Comparison of ENCODE assay signal across 12 cellular contexts in the genomic region with DNA sequence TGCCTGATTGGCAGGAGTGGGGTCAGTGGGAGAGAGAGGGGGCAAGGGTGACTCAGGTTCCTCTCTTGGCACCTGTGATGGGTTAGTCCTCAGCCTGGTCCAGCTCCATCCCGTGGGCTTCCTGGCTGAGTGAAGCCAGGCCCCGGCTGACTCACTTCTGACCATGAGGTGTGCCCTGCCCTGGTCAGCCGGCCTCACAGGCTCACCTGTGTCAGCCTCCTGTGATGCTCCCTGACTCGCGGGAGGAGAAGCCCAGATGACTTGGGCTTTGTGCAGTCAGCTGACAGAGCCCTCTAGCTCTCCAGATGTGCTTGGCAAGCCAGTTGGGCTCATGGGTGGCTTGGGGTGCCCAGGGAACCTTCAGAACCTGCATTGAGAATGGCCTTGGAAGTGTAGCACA. TPM values are rescaled to one million over a fixed set of nuclear protein-coding genes. Genes with fewer than 3 reads are reported as not detected.
A peak's percentile ranks its signal among the peaks of the same experiment; 100 is the strongest.
DNase-seq lines count a peak whose midpoint lies in the region; ATAC-seq lines count a peak whose summit lies in the region.
"Had no signal": no experiment of that assay in that cellular context is flagged by ENCODE, and none has a peak within 500 bp of the region (broad histone marks: within the 10 kb centered on the region; RNA-seq: fewer than 3 reads in every experiment).

No MANE protein-coding gene starts in this region.

- peaks cover 7 to 13% of the 10 kb centered on the region in 2 donors for H3K4me1 Mint-ChIP-seq in effector memory CD8-positive, alpha-beta T cell (ENCODE audit: low read depth in 2 of 2)

- no peak overlapping the region for H2AFZ ChIP-seq in ACC112 (ENCODE audit: low read length, unreplicated experiment)

- H3K36me3 ChIP-seq in ACC112 (ENCODE audit: insufficient read depth, low read length): no peaks in the 10 kb centered on the region

- H3K4me3 ChIP-seq in ACC112 (ENCODE audit: low read depth, low read length): no peak overlapping the region

- ATAC-seq in GM18868 (IDR thresholded peaks at IDR 0.05; ENCODE audit: unreplicated experiment) (peak; percentile 23), HG03457 (IDR thresholded peaks at IDR 0.05; ENCODE audit: unreplicated experiment) (peak; percentile 15), sciatic nerve (no peak), Right ventricle myocardium inferior (no peak)
- ATAC-seq in effector memory CD8-positive, alpha-beta T cell (replicated peaks): no peak

- H3K27ac Mint-ChIP-seq in effector memory CD8-positive, alpha-beta T cell: peak overlapping the region; percentile 78 to 82
- H3K27ac Mint-ChIP-seq: progenitor cell of endocrine pancreas had no signal

- H3K36me3 Mint-ChIP-seq in effector memory CD8-positive, alpha-beta T cell (ENCODE audit: insufficient read depth): no peaks in the 10 kb centered on the region
- H3K36me3 Mint-ChIP-seq: T-cell had no signal

- intact Hi-C loops in sciatic nerve (cut with DNase I): no loop called here
- intact Hi-C loops in Right ventricle myocardium inferior (cut with DNase I): no loop called here

- H3K27me3 ChIP-seq in ACC112 (ENCODE audit: insufficient read depth, low read length): no peaks in the 10 kb centered on the region

- H3K4me3 Mint-ChIP-seq in effector memory CD8-positive, alpha-beta T cell: no peak overlapping the region
- H3K4me3 Mint-ChIP-seq: T-cell had no signal

- no peaks in the 10 kb centered on the region for H3K79me2 ChIP-seq in ACC112 (ENCODE audit: control insufficient read depth, insufficient read depth, low read length, unreplicated experiment)

- H3K4me1 ChIP-seq in ACC112 (ENCODE audit: control insufficient read depth, insufficient read depth, low read length, unreplicated experiment): peaks cover 22% of the 10 kb centered on the region

- H3K27me3 Mint-ChIP-seq in effector memory CD8-positive, alpha-beta T cell: no peaks in the 10 kb centered on the region
- H3K27me3 Mint-ChIP-seq: T-cell had no signal

- no peak for DNase-seq in effector memory CD8-positive, alpha-beta T cell
- DNase-seq in sciatic nerve (ENCODE audit: low spot score) (no peak), cerebellar nuclear complex (lab: John Stamatoyannopoulos, UW) (no peak), NCI-H187 treated with DMSO at 0.1 percent for 48 hours (lab: John Stamatoyannopoulos, UW) (no peak), Right ventricle myocardium inferior (ENCODE audit: missing footprints) (no peak)
- DNase-seq: DMS79, islet precursor cell had no signal

- H3K9me3 Mint-ChIP-seq in effector memory CD8-positive, alpha-beta T cell: no peaks in the 10 kb centered on the region
- H3K9me3 Mint-ChIP-seq: T-cell had no signal

- H3K27ac ChIP-seq in ACC112 (ENCODE audit: low read depth, low read length): peak overlapping the region; percentile 78; the same call in 1 of the 2 replicates

RNA-seq across cellular contexts. Expression of a gene that starts 16.0 kb away (rescaled TPM):
- total RNA-seq in sciatic nerve: 18.8 TPM
- 151 TPM for total RNA-seq in Right ventricle myocardium inferior

Comparison
In these comparisons a context has a peak if more than half of its experiments do, and no peak if none do; other contexts are left out.
1. ATAC-seq: peak in GM18868 (single experiment) and HG03457 (single experiment); none in effector memory CD8-positive, alpha-beta T cell (single experiment), sciatic nerve (single experiment) and Right ventricle myocardium inferior (single experiment).